ENCODE assay signal across 9 cellular contexts in genomic region chr22:37808294-37808657, GRCh38. TPM values are rescaled to one million over a fixed set of nuclear protein-coding genes. Genes with fewer than 3 reads are reported as not detected.
DNase-seq lines count a peak whose midpoint lies in the region; ATAC-seq, FAIRE-seq and TF ChIP-seq lines count a peak whose summit lies in the region.
"Had no signal": no experiment of that assay in that cellular context is flagged by ENCODE, and none has a peak within 500 bp of the region (broad histone marks: within the 10 kb centered on the region; RNA-seq: fewer than 3 reads in every experiment).

No MANE protein-coding gene starts in this region.

- H3K4me3 Mint-ChIP-seq in activated CD8-positive, alpha-beta memory T cell treated with anti-CD3 and anti-CD28 coated beads, Interleukin-2, amount 10 ng/mL, durations not matched to agents 7 days and 5 days: peak overlapping the region; percentile 73
- H3K4me3 Mint-ChIP-seq in activated naive CD8-positive, alpha-beta T cell treated with anti-CD3 and anti-CD28 coated beads for 36 hours: peak overlapping the region; percentile 77

- H3K27me3 Mint-ChIP-seq in activated CD8-positive, alpha-beta memory T cell treated with anti-CD3 and anti-CD28 coated beads, Interleukin-2, amount 10 ng/mL, durations not matched to agents 7 days and 5 days: peaks cover 43% of the 10 kb centered on the region
- H3K27me3 Mint-ChIP-seq in activated naive CD8-positive, alpha-beta T cell treated with anti-CD3 and anti-CD28 coated beads for 36 hours: peaks cover 81% of the 10 kb centered on the region

- no peaks in the 10 kb centered on the region for H3K36me3 ChIP-seq in kidney (ENCODE audit: control insufficient read depth in 1 of 2, insufficient read depth in 2 of 2, low read length in 2 of 2)
- H3K36me3 ChIP-seq in testis (ENCODE audit: low read depth, missing control alignments): no peaks in the 10 kb centered on the region

- WGBS in testis, 2 donors: 7% methylated on average over 7 to 8 of the region's 8 CpGs

- intact Hi-C loops in kidney (cut with DNase I): no loop called here
- intact Hi-C loops in testis (cut with DNase I; ENCODE audit: low total_unique reads): no loop called here

- DNase-seq in activated CD8-positive, alpha-beta memory T cell treated with anti-CD3 and anti-CD28 coated beads, Interleukin-2, amount 10 ng/mL, durations not matched to agents 7 days and 5 days: no peak
- no peak for DNase-seq in activated CD8-positive, alpha-beta memory T cell treated with anti-CD3 and anti-CD28 coated beads for 24 hours
- DNase-seq in activated naive CD8-positive, alpha-beta T cell treated with anti-CD3 and anti-CD28 coated beads for 36 hours: no peak
- DNase-seq in kidney (no peak), testis (no peak), COLO668 (lab: John Stamatoyannopoulos, UW; ENCODE audit: unreplicated experiment) (no peak), SW 1271 (lab: John Stamatoyannopoulos, UW) (no peak)

- TF ChIP-seq CTCF in kidney (IDR thresholded peaks at IDR 0.05; ENCODE audit: borderline replicate concordance, extremely low read depth, insufficient read depth) (no peak), testis (IDR thresholded peaks at IDR 0.05) (no peak)

- H3K9ac ChIP-seq in kidney (ENCODE audit: low read length in 2 of 2): peak overlapping the region; percentile 43 to 66

- H3K9me3 Mint-ChIP-seq in activated CD8-positive, alpha-beta memory T cell treated with anti-CD3 and anti-CD28 coated beads, Interleukin-2, amount 10 ng/mL, durations not matched to agents 7 days and 5 days (ENCODE audit: low read depth): no peaks in the 10 kb centered on the region
- no peaks in the 10 kb centered on the region for H3K9me3 Mint-ChIP-seq in activated naive CD8-positive, alpha-beta T cell treated with anti-CD3 and anti-CD28 coated beads for 36 hours

- no peaks in the 10 kb centered on the region for H3K36me3 Mint-ChIP-seq in activated CD8-positive, alpha-beta memory T cell treated with anti-CD3 and anti-CD28 coated beads, Interleukin-2, amount 10 ng/mL, durations not matched to agents 7 days and 5 days
- no peaks in the 10 kb centered on the region for H3K36me3 Mint-ChIP-seq in activated naive CD8-positive, alpha-beta T cell treated with anti-CD3 and anti-CD28 coated beads for 36 hours

- TF ChIP-seq POLR2A in testis (IDR thresholded peaks at IDR 0.05): no peak

- H3K9me3 ChIP-seq in kidney (ENCODE audit: control insufficient read depth in 1 of 2, low read length in 2 of 2): no peaks in the 10 kb centered on the region
- no peaks in the 10 kb centered on the region for H3K9me3 ChIP-seq in testis

- CTCF ChIA-PET in activated CD8-positive, alpha-beta memory T cell treated with anti-CD3 and anti-CD28 coated beads, Interleukin-2, amount 10 ng/mL, durations not matched to agents 7 days and 5 days (lab: Charles Lee): interaction anchor here (0.9 to 4.8 kb wide), 6 partner anchors 10 to 269 kb away, joined by 3 to 61 read pairs (median 4); partner anchors contain the start of genes C22orf23 and POLR2F

- peak overlapping the region; percentile 74 to 85 for H3K4me3 ChIP-seq in kidney (ENCODE audit: low read length in 2 of 2)
- peak overlapping the region; percentile 62 to 64 for H3K4me3 ChIP-seq in testis

- peak overlapping the region in 1 of 2 donors; percentile 60 for H3K27ac ChIP-seq in kidney (ENCODE audit: low read depth in 2 of 2, low read length in 2 of 2)
- H3K27ac ChIP-seq in testis: peak overlapping the region; percentile 14 to 76

- H3K27ac Mint-ChIP-seq in activated CD8-positive, alpha-beta memory T cell treated with anti-CD3 and anti-CD28 coated beads, Interleukin-2, amount 10 ng/mL, durations not matched to agents 7 days and 5 days: no peak overlapping the region
- H3K27ac Mint-ChIP-seq in activated naive CD8-positive, alpha-beta T cell treated with anti-CD3 and anti-CD28 coated beads for 36 hours: no peak overlapping the region

- H3K4me1 ChIP-seq in kidney (ENCODE audit: control insufficient read depth in 1 of 2, insufficient read depth in 1 of 2, low read depth in 1 of 2, low read length in 2 of 2) (peaks cover 11 to 14% of the 10 kb centered on the region in 2 donors), testis (peaks cover 35% of the 10 kb centered on the region)

- no peaks in the 10 kb centered on the region for H3K27me3 ChIP-seq in testis

- FAIRE-seq in kidney (lab: Jason Lieb, UNC): no peak

- peaks cover 27% of the 10 kb centered on the region for H3K4me1 Mint-ChIP-seq in activated CD8-positive, alpha-beta memory T cell treated with anti-CD3 and anti-CD28 coated beads, Interleukin-2, amount 10 ng/mL, durations not matched to agents 7 days and 5 days
- H3K4me1 Mint-ChIP-seq in activated naive CD8-positive, alpha-beta T cell treated with anti-CD3 and anti-CD28 coated beads for 36 hours: peaks cover 28% of the 10 kb centered on the region

- no peak for ATAC-seq in activated CD8-positive, alpha-beta memory T cell treated with anti-CD3 and anti-CD28 coated beads, Interleukin-2, amount 10 ng/mL, durations not matched to agents 7 days and 5 days
- ATAC-seq in GM18867 (IDR thresholded peaks at IDR 0.05; ENCODE audit: unreplicated experiment): no peak

RNA-seq across cellular contexts. Expression of gene GCAT, which starts 0.5 kb away (rescaled TPM):
- 10 to 100 TPM; 14.9 to 18.3 TPM for total RNA-seq in activated CD8-positive, alpha-beta memory T cell treated with anti-CD3 and anti-CD28 coated beads, Interleukin-2, amount 10 ng/mL, durations not matched to agents 7 days and 5 days
- 10 to 100 TPM; 11.6 to 12.9 TPM for total RNA-seq in activated naive CD8-positive, alpha-beta T cell treated with anti-CD3 and anti-CD28 coated beads for 36 hours
- 8.9 TPM for total RNA-seq in kidney
- polyA plus RNA-seq in kidney (ENCODE audit: insufficient read depth, low read depth, low replicate concordance): 35.9 TPM
- total RNA-seq in testis: 10 to 100 TPM; 36.7 to 40.6 TPM
- polyA plus RNA-seq in testis (ENCODE audit: insufficient read depth, low read depth, low replicate concordance): 21.4 TPM

RNA-seq across cellular contexts. Expression of gene GALR3, which starts 14.9 kb away (rescaled TPM):
- total RNA-seq in activated CD8-positive, alpha-beta memory T cell treated with anti-CD3 and anti-CD28 coated beads, Interleukin-2, amount 10 ng/mL, durations not matched to agents 7 days and 5 days: not detected
- not detected for total RNA-seq in activated naive CD8-positive, alpha-beta T cell treated with anti-CD3 and anti-CD28 coated beads for 36 hours
- total RNA-seq in kidney (not detected), testis (1 to 10 TPM in 1 of 2 donors, under 1 TPM in 1; 0.81 to 4.8 TPM)
- polyA plus RNA-seq in kidney (ENCODE audit: insufficient read depth, low read depth, low replicate concordance) (not detected), testis (ENCODE audit: insufficient read depth, low read depth, low replicate concordance) (not detected)
- total RNA-seq: Daoy had no signal

RNA-seq across cellular contexts. Expression of gene ANKRD54, which starts 35.9 kb away (rescaled TPM):
- total RNA-seq in activated CD8-positive, alpha-beta memory T cell treated with anti-CD3 and anti-CD28 coated beads, Interleukin-2, amount 10 ng/mL, durations not matched to agents 7 days and 5 days: 10 to 100 TPM; 27.2 to 31.2 TPM
- total RNA-seq in activated naive CD8-positive, alpha-beta T cell treated with anti-CD3 and anti-CD28 coated beads for 36 hours: 10 to 100 TPM; 20.2 to 21.9 TPM
- total RNA-seq in kidney: 21.3 TPM
- polyA plus RNA-seq in kidney (ENCODE audit: insufficient read depth, low read depth, low replicate concordance): 26.6 TPM
- 100 to 1,000 TPM; 117 to 138 TPM for total RNA-seq in testis
- 61.5 TPM for polyA plus RNA-seq in testis (ENCODE audit: insufficient read depth, low read depth, low replicate concordance)

RNA-seq across cellular contexts. Expression of gene EIF3L, which starts 40.9 kb away (rescaled TPM):
- 100 to 1,000 TPM; 218 to 370 TPM for total RNA-seq in activated CD8-positive, alpha-beta memory T cell treated with anti-CD3 and anti-CD28 coated beads, Interleukin-2, amount 10 ng/mL, durations not matched to agents 7 days and 5 days
- 100 to 1,000 TPM; 656 to 671 TPM for total RNA-seq in activated naive CD8-positive, alpha-beta T cell treated with anti-CD3 and anti-CD28 coated beads for 36 hours
- 352 TPM for total RNA-seq in kidney
- 376 TPM for polyA plus RNA-seq in kidney (ENCODE audit: insufficient read depth, low read depth, low replicate concordance)
- total RNA-seq in testis: 100 to 1,000 TPM; 185 to 316 TPM
- 295 TPM for polyA plus RNA-seq in testis (ENCODE audit: insufficient read depth, low read depth, low replicate concordance)
